ENCODE assay signal across 8 cellular contexts in genomic region chr15:68795298-68795848, GRCh38. TPM values are rescaled to one million over a fixed set of nuclear protein-coding genes. Genes with fewer than 3 reads are reported as not detected.
A peak's percentile ranks its signal among the peaks of the same experiment; 100 is the strongest.
DNase-seq lines count a peak whose midpoint lies in the region; ATAC-seq, FAIRE-seq and TF ChIP-seq lines count a peak whose summit lies in the region.

No MANE protein-coding gene starts in this region.

- H3K27ac ChIP-seq in WERI-Rb-1 (peak overlapping the region; percentile 81), gastrocnemius medialis (peak overlapping the region; percentile 80 to 93 (median 90))

- H3K4me1 ChIP-seq in gastrocnemius medialis = peaks cover 83 to 87% of the 10 kb centered on the region in 2 donors

- TF ChIP-seq CTCF in WERI-Rb-1 (IDR thresholded peaks at IDR 0.05; ENCODE audit: low read depth, low read length) (no peak), bronchial epithelial cell (IDR thresholded peaks at IDR 0.05; ENCODE audit: insufficient read depth, low read length, severe bottlenecking) (no peak), gastrocnemius medialis (IDR thresholded peaks at IDR 0.05 in 4 of 5, conservative IDR thresholded peaks at IDR 0.05 in 1 of 5) (no peak)

- H3K27me3 ChIP-seq in WERI-Rb-1 (ENCODE audit: insufficient read depth, low read depth, severe bottlenecking) (no peaks in the 10 kb centered on the region), bronchial epithelial cell (ENCODE audit: control insufficient read depth, insufficient read depth, low read length) (no peaks in the 10 kb centered on the region), gastrocnemius medialis (no peaks in the 10 kb centered on the region)

- intact Hi-C loops in gastrocnemius medialis (cut with DNase I; ENCODE audit: low total_unique reads) = loop anchor here (1.0 kb wide), 1 partner anchor 23 kb away; no protein-coding TSS in a partner anchor

- H3K4me3 ChIP-seq in WERI-Rb-1 (ENCODE audit: low read depth, low read length) (peak overlapping the region; percentile 22), bronchial epithelial cell (ENCODE audit: low read depth, low read length) (no peak overlapping the region), gastrocnemius medialis (peak overlapping the region; percentile 19 to 58 (median 30))

- no peak for FAIRE-seq in bronchial epithelial cell (lab: Jason Lieb, UNC)

- peak; percentile 95 for DNase-seq in WERI-Rb-1
- peak; percentile 88 for DNase-seq in bronchial epithelial cell (ENCODE audit: low read depth)
- DNase-seq in iPS-NIHi11 (ENCODE audit: low spot score) = peak; percentile 93
- DNase-seq in gastrocnemius medialis = peak; percentile 87 to 90
- DNase-seq in NCI-H510A treated with DMSO at 0.1 percent for 48 hours (lab: John Stamatoyannopoulos, UW) = no peak
- no peak for DNase-seq in DMS79 (lab: John Stamatoyannopoulos, UW)

- H3K9me3 ChIP-seq in WERI-Rb-1 (ENCODE audit: severe bottlenecking) (no peaks in the 10 kb centered on the region), gastrocnemius medialis (no peaks in the 10 kb centered on the region)

- ATAC-seq in GM18505 (IDR thresholded peaks at IDR 0.05; ENCODE audit: unreplicated experiment) (peak; percentile 45), HG03135 (IDR thresholded peaks at IDR 0.05; ENCODE audit: unreplicated experiment) (peak; percentile 49), gastrocnemius medialis (peak; percentile 85 to 89)

- in situ Hi-C loops in gastrocnemius medialis (cut with MboI; ENCODE audit: low sequenced_read_pairs in 4 of 4) = no loop called here

- H3K36me3 ChIP-seq in WERI-Rb-1 (peaks cover 44% of the 10 kb centered on the region), bronchial epithelial cell (ENCODE audit: control insufficient read depth, insufficient read depth, low read length) (no peaks in the 10 kb centered on the region), gastrocnemius medialis (no peaks in the 10 kb centered on the region)

- TF ChIP-seq POLR2A in GM18505 (IDR thresholded peaks at IDR 0.05; ENCODE audit: borderline replicate concordance, extremely low read depth, insufficient read depth, insufficient read length) (peak; percentile 62), gastrocnemius medialis (IDR thresholded peaks at IDR 0.05) (peak; percentile 49 to 74)

RNA-seq across cellular contexts. Expression of gene ANP32A, which starts 25.3 kb away (rescaled TPM):
- total RNA-seq in bronchial epithelial cell = 42.6 and 44.2 TPM in 2 replicates
- 10 to 100 TPM; 27.1 to 55.8 (median 50.6) TPM for total RNA-seq in gastrocnemius medialis

Comparison
In these comparisons a context has a peak if more than half of its experiments do, and no peak if none do; other contexts are left out.
1. DNase-seq: peak in WERI-Rb-1 (single experiment), bronchial epithelial cell (single experiment), iPS-NIHi11 (single experiment) and gastrocnemius medialis (2 of 2); none in NCI-H510A treated with DMSO at 0.1 percent for 48 hours (single experiment) and DMS79 (single experiment).
2. Peak in every context shown above with its lines, with median percentiles within 50 percentile points of each other: ATAC-seq.